Comparison of ENCODE assay signal across 9 cellular contexts in genomic region chr13:44052843-44053607, GRCh38.
A peak's percentile ranks its signal among the peaks of the same experiment; 100 is the strongest.
DNase-seq lines count a peak whose midpoint lies in the region; TF ChIP-seq lines count a peak whose summit lies in the region.
"Had no signal": no experiment of that assay in that cellular context is flagged by ENCODE, and none has a peak within 500 bp of the region (broad histone marks: within the 10 kb centered on the region; RNA-seq: fewer than 3 reads in every experiment).

No MANE protein-coding gene starts in this region.

- H3K27me3 ChIP-seq in Caco-2 (replicated peaks; ENCODE audit: control insufficient read depth, insufficient read depth, low read length) (no peaks in the 10 kb centered on the region), brain microvascular endothelial cell (replicated peaks) (no peaks in the 10 kb centered on the region), iPS-20b (ENCODE audit: insufficient read depth, low read length) (peaks cover 4% of the 10 kb centered on the region; the same call in 1 of the 2 replicates)

- H3K36me3 Mint-ChIP-seq in Caco-2 (ENCODE audit: insufficient read depth, unreplicated experiment) = no peaks in the 10 kb centered on the region
- H3K36me3 Mint-ChIP-seq in activated naive CD4-positive, alpha-beta T cell treated with anti-CD3 and anti-CD28 coated beads for 36 hours (ENCODE audit: low read depth) = no peaks in the 10 kb centered on the region

- POLR2A ChIA-PET in Caco-2 (lab: Charles Lee) (interaction anchor here (1.2 to 1.3 kb wide), 2 partner anchors 89 to 384 kb away, joined by 7 to 12 read pairs; no protein-coding TSS in a partner anchor), OCI-LY7 (lab: Charles Lee) (no interaction called here)

- H3K9me3 ChIP-seq in Caco-2 (no peaks in the 10 kb centered on the region), iPS-20b (ENCODE audit: insufficient read depth, low read depth, low read length) (no peaks in the 10 kb centered on the region), OCI-LY7 (ENCODE audit: low read length) (no peaks in the 10 kb centered on the region)

- peaks cover 37% of the 10 kb centered on the region for H3K4me1 Mint-ChIP-seq in Caco-2 (ENCODE audit: low read depth, unreplicated experiment)
- peaks cover 9% of the 10 kb centered on the region for H3K4me1 Mint-ChIP-seq in activated naive CD4-positive, alpha-beta T cell treated with anti-CD3 and anti-CD28 coated beads for 36 hours (ENCODE audit: low read depth)

- no peaks in the 10 kb centered on the region for H3K79me2 ChIP-seq in OCI-LY7 (ENCODE audit: insufficient read depth, low read depth, low read length)

- H3K9me2 ChIP-seq in OCI-LY7 (ENCODE audit: insufficient read depth, low read length) = no peaks in the 10 kb centered on the region

- H3K4me3 Mint-ChIP-seq in Caco-2 (ENCODE audit: unreplicated experiment) = peak overlapping the region; percentile 46
- H3K4me3 Mint-ChIP-seq in activated naive CD4-positive, alpha-beta T cell treated with anti-CD3 and anti-CD28 coated beads for 36 hours = no peak overlapping the region

- H3K36me3 ChIP-seq in Caco-2 (ENCODE audit: control insufficient read depth, insufficient read depth, low read length) = no peaks in the 10 kb centered on the region
- H3K36me3 ChIP-seq in brain microvascular endothelial cell (replicated peaks) = no peaks in the 10 kb centered on the region
- H3K36me3 ChIP-seq in iPS-20b (ENCODE audit: insufficient read depth, low read depth, low read length) = no peaks in the 10 kb centered on the region
- H3K36me3 ChIP-seq in OCI-LY7 (ENCODE audit: insufficient read depth, low read length) = no peaks in the 10 kb centered on the region

- no peaks in the 10 kb centered on the region for H4K20me1 ChIP-seq in OCI-LY7 (ENCODE audit: insufficient read depth, low read length)

- H2AFZ ChIP-seq in OCI-LY7 (ENCODE audit: low read length) = no peak overlapping the region

- DNase-seq in Caco-2 (peak; percentile 72 to 77), brain microvascular endothelial cell (peak; percentile 79), retina (peak; percentile 78), OCI-LY7 (ENCODE audit: low spot score) (no peak), GDM1 (lab: John Stamatoyannopoulos, UW) (no peak), NCI-H1436 (lab: John Stamatoyannopoulos, UW) (no peak)
- DNase-seq in activated naive CD4-positive, alpha-beta T cell treated with anti-CD3 and anti-CD28 coated beads for 36 hours = no peak
- DNase-seq: NCI-H524 treated with DMSO at 0.1 percent for 48 hours had no signal

- intact Hi-C loops in Caco-2 (cut with micrococcal nuclease; ENCODE audit: unreplicated experiment) = loop anchor here (1.0 to 5.0 kb wide), 7 partner anchors 55 to 314 kb away; no protein-coding TSS in a partner anchor
- intact Hi-C loops in OCI-LY7 (cut with micrococcal nuclease; ENCODE audit: unreplicated experiment) = no loop called here
- intact Hi-C loops in activated naive CD4-positive, alpha-beta T cell treated with anti-CD3 and anti-CD28 coated beads for 36 hours (cut with micrococcal nuclease) = loop anchor here (5.0 to 10.0 kb wide), 3 partner anchors 89 to 189 kb away; no protein-coding TSS in a partner anchor

- peak overlapping the region; percentile 83 for H3K27ac Mint-ChIP-seq in Caco-2 (ENCODE audit: unreplicated experiment)
- no peak overlapping the region for H3K27ac Mint-ChIP-seq in activated naive CD4-positive, alpha-beta T cell treated with anti-CD3 and anti-CD28 coated beads for 36 hours

- in situ Hi-C loops in brain microvascular endothelial cell (cut with HindIII; ENCODE audit: low pct_ligation_motif_present, low sequenced_read_pairs) = no loop called here

- no TSS peak for BruUV-seq in Caco-2 (replicated peaks; lab: Mats Ljungman, UMichigan)
- BruUV-seq in OCI-LY7 (replicated peaks; lab: Mats Ljungman, UMichigan) = no TSS peak

- CTCF ChIA-PET in Caco-2 (lab: Charles Lee) (interaction anchor here (1.0 to 1.3 kb wide), 4 partner anchors 176 to 384 kb away, joined by 3 to 9 read pairs (median 6); no protein-coding TSS in a partner anchor), OCI-LY7 (lab: Charles Lee; ENCODE audit: unreplicated experiment) (no interaction called here)
- CTCF ChIA-PET in activated naive CD4-positive, alpha-beta T cell treated with anti-CD3 and anti-CD28 coated beads for 36 hours (lab: Charles Lee) = no interaction called here

- H3K4me1 ChIP-seq in Caco-2 = peaks cover 49% of the 10 kb centered on the region
- peaks cover 20% of the 10 kb centered on the region for H3K4me1 ChIP-seq in iPS-20b (ENCODE audit: insufficient read depth, low read length)
- H3K4me1 ChIP-seq in OCI-LY7 (ENCODE audit: insufficient read depth, low read length, poor library complexity, severe bottlenecking) = no peaks in the 10 kb centered on the region

- TF ChIP-seq CTCF in Caco-2 (IDR thresholded peaks at IDR 0.05; ENCODE audit: insufficient read depth in 1 of 2, low read depth in 1 of 2, low read length in 1 of 2, severe bottlenecking in 1 of 2, unreplicated experiment in 1 of 2) = peak in 1 of 2 experiments; percentile 22
- TF ChIP-seq CTCF in brain microvascular endothelial cell (IDR thresholded peaks at IDR 0.05; ENCODE audit: low read depth, low read length, missing control alignments) = peak; percentile 32
- no peak for TF ChIP-seq CTCF in OCI-LY7 (conservative IDR thresholded peaks at IDR 0.05; ENCODE audit: low read length)

- no peak overlapping the region for H3K4me2 ChIP-seq in OCI-LY7 (ENCODE audit: low read length)

- no peak overlapping the region; the same call in 1 of the 2 replicates for H3K9ac ChIP-seq in iPS-20b (ENCODE audit: low read depth, low read length)

- H3K4me3 ChIP-seq in Caco-2 (ENCODE audit: low read depth, low read length) = no peak overlapping the region
- H3K4me3 ChIP-seq in brain microvascular endothelial cell (ENCODE audit: low read depth, low read length) = no peak overlapping the region
- H3K4me3 ChIP-seq in iPS-20b (ENCODE audit: low read length) = 0 out of 2 replicates have a peak overlapping the region, but pooled peaks have one; percentile 9
- no peak overlapping the region for H3K4me3 ChIP-seq in OCI-LY7 (ENCODE audit: low read depth, low read length, poor library complexity, severe bottlenecking)

- no peaks in the 10 kb centered on the region for H3K27me3 Mint-ChIP-seq in Caco-2 (ENCODE audit: insufficient read depth, unreplicated experiment)
- peaks cover 31% of the 10 kb centered on the region for H3K27me3 Mint-ChIP-seq in activated naive CD4-positive, alpha-beta T cell treated with anti-CD3 and anti-CD28 coated beads for 36 hours (ENCODE audit: low read depth)

- H3K27ac ChIP-seq in brain microvascular endothelial cell = peak overlapping the region; percentile 8
- H3K27ac ChIP-seq in iPS-20b (ENCODE audit: low read length) = no peak overlapping the region
- H3K27ac ChIP-seq in OCI-LY7 (ENCODE audit: low read depth, low read length, poor library complexity, severe bottlenecking) = no peak overlapping the region

- H3K9me3 Mint-ChIP-seq in Caco-2 (ENCODE audit: unreplicated experiment) = no peaks in the 10 kb centered on the region
- no peaks in the 10 kb centered on the region for H3K9me3 Mint-ChIP-seq in activated naive CD4-positive, alpha-beta T cell treated with anti-CD3 and anti-CD28 coated beads for 36 hours

Comparison
In these comparisons a context has a peak if more than half of its experiments do, and no peak if none do; other contexts are left out.
1. DNase-seq: peak in Caco-2 (2 of 2), brain microvascular endothelial cell (single experiment) and retina (single experiment); none in OCI-LY7 (single experiment), GDM1 (single experiment), activated naive CD4-positive, alpha-beta T cell treated with anti-CD3 and anti-CD28 coated beads for 36 hours (single experiment) and NCI-H1436 (single experiment).